ENCODE assay signal across 32 cellular contexts in genomic region chr5:116583823-116584222, GRCh38. TPM values are rescaled to one million over a fixed set of nuclear protein-coding genes. Genes with fewer than 3 reads are reported as not detected.
"Had no signal": no experiment of that assay in that cellular context is flagged by ENCODE, and none has a peak within 500 bp of the region (broad histone marks: within the 10 kb centered on the region; RNA-seq: fewer than 3 reads in every experiment).

No MANE protein-coding gene starts in this region.

- H3K4me3 Mint-ChIP-seq: activated naive CD4-positive, alpha-beta T cell treated with anti-CD3 and anti-CD28 coated beads for 36 hours; activated naive CD8-positive, alpha-beta T cell treated with anti-CD3 and anti-CD28 coated beads, Interleukin-2, amount 10 ng/mL, durations not matched to agents 7 days and 5 days; activated T-helper 1 cell treated with anti-CD3 and anti-CD28 coated beads, Interleukin-12 subunit alpha, Interleukin-12 subunit beta, Interleukin-2, Interleukin-4 antibody, amounts not matched to agents 30 ng/mL and 10 ng/mL and 1 ng/mL, durations not matched to agents 14 hours and 24 hours and 36 hours; central memory CD8-positive, alpha-beta T cell; dendritic cell treated with granulocyte-macrophage colony-stimulating factor and Interleukin-4, amounts not matched to agents 40 ng/mL and 50 ng/mL, for 4 days; naive B cell; nephron progenitor cell; stimulated activated effector memory CD8-positive, alpha-beta T cell treated with anti-CD3 and anti-CD28 coated beads, Interleukin-12 subunit alpha, Interleukin-12 subunit beta, amount 100 ng/mL, for 72 hours; stimulated activated naive CD8-positive, alpha-beta T cell treated with anti-CD3 and anti-CD28 coated beads, Interleukin-15, Interleukin-2, amounts not matched to agents 100 ng/mL and 50 ng/mL, for 24 hours; type B pancreatic cell had no signal

- H3K27ac Mint-ChIP-seq: activated naive CD8-positive, alpha-beta T cell treated with anti-CD3 and anti-CD28 coated beads, Interleukin-2, amount 10 ng/mL, durations not matched to agents 7 days and 5 days; activated T-helper 1 cell treated with anti-CD3 and anti-CD28 coated beads, Interleukin-12 subunit alpha, Interleukin-12 subunit beta, Interleukin-2, Interleukin-4 antibody, amounts not matched to agents 30 ng/mL and 10 ng/mL and 1 ng/mL, durations not matched to agents 14 hours and 24 hours and 36 hours; dendritic cell treated with granulocyte-macrophage colony-stimulating factor and Interleukin-4, amounts not matched to agents 40 ng/mL and 50 ng/mL, for 4 days; naive B cell; nephron progenitor cell; stimulated activated effector memory CD8-positive, alpha-beta T cell treated with anti-CD3 and anti-CD28 coated beads, Interleukin-12 subunit alpha, Interleukin-12 subunit beta, amount 100 ng/mL, for 72 hours; stimulated activated naive CD8-positive, alpha-beta T cell treated with anti-CD3 and anti-CD28 coated beads, Interleukin-15, Interleukin-2, amounts not matched to agents 100 ng/mL and 50 ng/mL, for 24 hours; type B pancreatic cell had no signal

- H3K4me3 ChIP-seq: left lung, lung, right lobe of liver, skin epidermis, thoracic aorta, uterus had no signal

- H3K9me3 Mint-ChIP-seq: activated naive CD4-positive, alpha-beta T cell treated with anti-CD3 and anti-CD28 coated beads for 36 hours; activated naive CD8-positive, alpha-beta T cell treated with anti-CD3 and anti-CD28 coated beads, Interleukin-2, amount 10 ng/mL, durations not matched to agents 7 days and 5 days; activated T-helper 1 cell treated with anti-CD3 and anti-CD28 coated beads, Interleukin-12 subunit alpha, Interleukin-12 subunit beta, Interleukin-2, Interleukin-4 antibody, amounts not matched to agents 30 ng/mL and 10 ng/mL and 1 ng/mL, durations not matched to agents 14 hours and 24 hours and 36 hours; central memory CD8-positive, alpha-beta T cell; dendritic cell treated with granulocyte-macrophage colony-stimulating factor and Interleukin-4, amounts not matched to agents 40 ng/mL and 50 ng/mL, for 4 days; naive B cell had no signal

- H3K9me3 ChIP-seq: left lung, neutrophil, right lobe of liver, thoracic aorta, uterus had no signal

- H3K27ac ChIP-seq: left lung, neutrophil, right lobe of liver, skin epidermis, thoracic aorta, uterus, VCaP had no signal

- H3K27me3 ChIP-seq: left lung, right lobe of liver, uterus had no signal

- ATAC-seq: left lung; right lobe of liver; stimulated activated effector memory CD8-positive, alpha-beta T cell treated with anti-CD3 and anti-CD28 coated beads, Interleukin-12 subunit alpha, Interleukin-12 subunit beta, amount 100 ng/mL, for 72 hours had no signal

- FAIRE-seq: TTC549 had no signal

- DNase-seq: activated CD4-positive, alpha-beta T cell treated with anti-CD3 and anti-CD28 coated beads for 4 hours; activated CD4-positive, alpha-beta T cell treated with anti-CD3 and anti-CD28 coated beads, Interleukin-2, amount 50 U/mL, for 48 hours; activated CD8-positive, alpha-beta memory T cell treated with anti-CD3 and anti-CD28 coated beads, Interleukin-2, amount 50 U/mL, for 4 hours; activated effector memory CD4-positive, alpha-beta T cell treated with anti-CD3 and anti-CD28 coated beads, Interleukin-2, amount 50 U/mL, for 16 hours; activated naive CD4-positive, alpha-beta T cell treated with anti-CD3 and anti-CD28 coated beads for 36 hours; activated naive CD8-positive, alpha-beta T cell treated with anti-CD3 and anti-CD28 coated beads, Interleukin-2, amount 10 ng/mL, durations not matched to agents 7 days and 5 days; activated T-cell treated with anti-CD3 and anti-CD28 coated beads, Interleukin-2, amount 50 U/mL, for 1 hour; erythroblast; head of caudate nucleus; hippocampal formation; kidney; left lung; naive B cell; nephron progenitor cell; right lobe of liver; stimulated activated CD4-positive, alpha-beta T cell treated with anti-CD3 and anti-CD28 coated beads, Interleukin-12 subunit alpha, Interleukin-12 subunit beta, amount 100 ng/mL, for 4 hours; stimulated activated CD4-positive, alpha-beta T cell treated with anti-CD3 and anti-CD28 coated beads, Interleukin-4, amount 100 ng/mL, for 1 hour; T-helper 9 cell; uterus had no signal

- H3K36me3 ChIP-seq: left lung, neutrophil, right lobe of liver, thoracic aorta, uterus had no signal

- H3K4me1 ChIP-seq: left lung, right lobe of liver, uterus had no signal

- H3K36me3 Mint-ChIP-seq: activated naive CD8-positive, alpha-beta T cell treated with anti-CD3 and anti-CD28 coated beads, Interleukin-2, amount 10 ng/mL, durations not matched to agents 7 days and 5 days; stimulated activated effector memory CD8-positive, alpha-beta T cell treated with anti-CD3 and anti-CD28 coated beads, Interleukin-12 subunit alpha, Interleukin-12 subunit beta, amount 100 ng/mL, for 72 hours had no signal

- H3K4me1 Mint-ChIP-seq: central memory CD8-positive, alpha-beta T cell; naive B cell; stimulated activated effector memory CD8-positive, alpha-beta T cell treated with anti-CD3 and anti-CD28 coated beads, Interleukin-12 subunit alpha, Interleukin-12 subunit beta, amount 100 ng/mL, for 72 hours had no signal

RNA-seq across cellular contexts. Expression of gene SEMA6A, which starts 9.2 kb away (rescaled TPM):
- total RNA-seq: activated CD8-positive, alpha-beta memory T cell treated with anti-CD3 and anti-CD28 coated beads for 36 hours; activated naive CD8-positive, alpha-beta T cell treated with anti-CD3 and anti-CD28 coated beads, Interleukin-2, amount 10 ng/mL, durations not matched to agents 7 days and 5 days had no signal
